ENCODE assay signal across 1 cellular context in the genomic region with DNA sequence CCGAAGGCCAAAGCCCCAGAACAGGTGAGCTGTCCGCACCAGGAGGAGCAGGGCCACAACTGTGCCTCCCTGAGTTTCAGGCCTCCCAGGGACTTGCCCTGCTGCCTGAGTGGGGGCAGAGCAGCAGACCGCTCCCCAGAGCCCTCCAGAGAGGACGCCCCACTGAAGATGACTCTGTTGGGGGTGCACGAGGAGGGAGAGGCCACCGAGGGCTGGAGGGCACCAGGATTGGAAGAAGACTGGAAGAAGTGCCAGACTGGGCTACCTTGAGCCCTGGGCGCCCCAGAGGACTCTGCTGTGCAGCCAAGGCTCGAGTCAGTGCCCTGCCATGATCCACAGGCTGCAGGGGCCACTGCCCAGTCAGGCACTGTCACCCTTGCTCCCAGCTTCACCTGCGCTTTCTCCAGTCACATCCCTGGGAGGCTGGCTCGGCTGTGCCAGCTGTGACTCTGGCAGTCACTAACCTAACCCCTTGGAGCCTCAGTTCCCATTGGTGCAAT.
TF ChIP-seq lines count a peak whose summit lies in the region.

No MANE protein-coding gene starts in this region.

TF ChIP-seq in HepG2, 621 proteins besides CTCF, POLR2A, EP300 and RAD21:
- TF ChIP-seq AGO2 (optimal IDR thresholded peaks at IDR 0.05; ENCODE audit: low read depth, low read length) = peak; percentile 59
- TF ChIP-seq, protein P1, sequence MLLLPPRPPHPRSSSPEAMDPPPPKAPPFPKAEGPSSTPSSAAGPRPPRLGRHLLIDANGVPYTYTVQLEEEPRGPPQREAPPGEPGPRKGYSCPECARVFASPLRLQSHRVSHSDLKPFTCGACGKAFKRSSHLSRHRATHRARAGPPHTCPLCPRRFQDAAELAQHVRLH (CRISPR knock-in tag; IDR thresholded peaks at IDR 0.05; ENCODE audit: borderline replicate concordance, low read depth) = no peak
